ENCODE assay signal across 22 cellular contexts in the genomic region with DNA sequence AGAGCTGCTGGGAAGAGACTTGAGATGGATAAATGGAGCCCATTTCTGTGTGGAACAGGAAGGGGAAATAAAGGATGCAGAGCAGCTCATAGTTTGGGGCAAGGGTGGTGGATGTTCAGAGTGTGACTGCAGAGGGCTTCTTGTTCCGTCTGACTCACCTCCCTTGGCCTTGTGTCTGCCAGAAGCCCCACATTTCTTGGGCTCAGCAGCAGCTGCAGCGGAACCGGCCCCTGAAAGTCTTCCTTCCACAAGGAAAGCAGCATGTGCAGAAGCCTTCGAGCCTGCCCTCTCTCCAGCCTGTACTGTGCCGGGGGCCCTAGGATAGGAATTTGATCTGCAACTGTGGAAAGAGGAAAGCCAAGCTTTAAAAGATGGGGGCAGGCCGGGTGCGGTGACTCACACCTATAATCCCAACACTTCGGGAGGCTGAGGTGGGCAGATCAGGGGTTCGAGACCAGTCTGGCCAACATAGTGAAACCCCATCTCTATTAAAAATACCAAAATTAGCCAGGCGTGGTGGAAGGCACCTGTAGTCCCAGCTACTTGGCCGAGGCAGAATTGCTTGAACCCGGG.
"Had no signal": no experiment of that assay in that cellular context is flagged by ENCODE, and none has a peak within 500 bp of the region (broad histone marks: within the 10 kb centered on the region; RNA-seq: fewer than 3 reads in every experiment).

No MANE protein-coding gene starts in this region.

- H3K27ac Mint-ChIP-seq: activated B cell treated with CpG ODN at 0.5 μM for 24 hours; activated CD8-positive, alpha-beta T cell treated with anti-CD3 and anti-CD28 coated beads, Interleukin-2, amount 10 ng/mL, durations not matched to agents 7 days and 5 days; activated naive CD4-positive, alpha-beta T cell treated with anti-CD3 and anti-CD28 coated beads, Interleukin-2, amount 50 U/mL, for 24 hours; activated T-helper 2 cell treated with anti-CD3 and anti-CD28 coated beads, Interferon-gamma antibody, Interleukin-2, Interleukin-4, amounts not matched to agents 10 μg/mL and 5 μg/mL and 100 μg/mL, durations not matched to agents 14 hours and 24 hours and 36 hours; mesothelial cell of epicardium; T-cell had no signal

- H3K27me3 ChIP-seq: colonic mucosa, gastroesophageal sphincter, heart left ventricle, tibial artery had no signal

- H3K4me1 Mint-ChIP-seq: activated B cell treated with CpG ODN at 0.5 μM for 24 hours; activated naive CD4-positive, alpha-beta T cell treated with anti-CD3 and anti-CD28 coated beads, Interleukin-2, amount 50 U/mL, for 24 hours; stimulated activated naive CD8-positive, alpha-beta T cell treated with anti-CD3 and anti-CD28 coated beads, Interleukin-15, amount 100 ng/mL, for 72 hours; T-cell had no signal

- ATAC-seq: activated CD8-positive, alpha-beta T cell treated with anti-CD3 and anti-CD28 coated beads, Interleukin-2, amount 10 ng/mL, durations not matched to agents 7 days and 5 days; gastroesophageal sphincter; heart left ventricle; naive thymus-derived CD4-positive, alpha-beta T cell; right cardiac atrium; stimulated activated naive CD8-positive, alpha-beta T cell treated with anti-CD3 and anti-CD28 coated beads, Interleukin-15, amount 100 ng/mL, for 72 hours; T-cell had no signal

- H3K4me3 ChIP-seq: colonic mucosa, gastroesophageal sphincter, heart left ventricle, skin epidermis, tibial artery had no signal

- H3K27me3 Mint-ChIP-seq: activated B cell treated with CpG ODN at 0.5 μM for 24 hours; activated naive CD4-positive, alpha-beta T cell treated with anti-CD3 and anti-CD28 coated beads, Interleukin-2, amount 50 U/mL, for 24 hours; naive thymus-derived CD4-positive, alpha-beta T cell; stimulated activated naive CD8-positive, alpha-beta T cell treated with anti-CD3 and anti-CD28 coated beads, Interleukin-15, amount 100 ng/mL, for 72 hours; T-cell had no signal

- DNase-seq: activated B cell treated with CpG ODN at 0.5 μM for 24 hours; activated CD8-positive, alpha-beta T cell treated with anti-CD3 and anti-CD28 coated beads, Interleukin-2, amount 10 ng/mL, durations not matched to agents 7 days and 5 days; anterior cingulate cortex; colonic mucosa; effector CD8-positive, alpha-beta T cell; heart left ventricle; hypothalamus; immature natural killer cell; naive thymus-derived CD4-positive, alpha-beta T cell; nucleus accumbens; right cardiac atrium; stimulated activated CD4-positive, alpha-beta T cell treated with anti-CD3 and anti-CD28 coated beads, Interleukin-12 subunit alpha, Interleukin-12 subunit beta, amount 100 ng/mL, for 4 hours; stimulated activated CD4-positive, alpha-beta T cell treated with anti-CD3 and anti-CD28 coated beads, Interleukin-4, amount 100 ng/mL, for 1 hour; stimulated activated naive CD8-positive, alpha-beta T cell treated with anti-CD3 and anti-CD28 coated beads, Interleukin-15, amount 100 ng/mL, for 72 hours; T-cell; tibial artery had no signal

- H3K4me3 Mint-ChIP-seq: activated B cell treated with CpG ODN at 0.5 μM for 24 hours; activated CD8-positive, alpha-beta T cell treated with anti-CD3 and anti-CD28 coated beads, Interleukin-2, amount 10 ng/mL, durations not matched to agents 7 days and 5 days; activated naive CD4-positive, alpha-beta T cell treated with anti-CD3 and anti-CD28 coated beads, Interleukin-2, amount 50 U/mL, for 24 hours; immature natural killer cell; mesothelial cell of epicardium; naive thymus-derived CD4-positive, alpha-beta T cell; neural crest cell; stimulated activated naive CD8-positive, alpha-beta T cell treated with anti-CD3 and anti-CD28 coated beads, Interleukin-15, amount 100 ng/mL, for 72 hours; T-cell had no signal

- H3K9me3 ChIP-seq: colonic mucosa, gastroesophageal sphincter, heart left ventricle, tibial artery had no signal

- H3K27ac ChIP-seq: colonic mucosa, heart left ventricle, skin epidermis, tibial artery had no signal

- H3K9me3 Mint-ChIP-seq: activated B cell treated with CpG ODN at 0.5 μM for 24 hours; activated naive CD4-positive, alpha-beta T cell treated with anti-CD3 and anti-CD28 coated beads, Interleukin-2, amount 50 U/mL, for 24 hours; activated T-helper 2 cell treated with anti-CD3 and anti-CD28 coated beads, Interferon-gamma antibody, Interleukin-2, Interleukin-4, amounts not matched to agents 10 μg/mL and 5 μg/mL and 100 μg/mL, durations not matched to agents 14 hours and 24 hours and 36 hours; immature natural killer cell; mesothelial cell of epicardium; naive thymus-derived CD4-positive, alpha-beta T cell; neural crest cell; stimulated activated naive CD8-positive, alpha-beta T cell treated with anti-CD3 and anti-CD28 coated beads, Interleukin-15, amount 100 ng/mL, for 72 hours; T-cell had no signal

- H3K4me1 ChIP-seq: colonic mucosa, heart left ventricle had no signal
